In genomic region chr2:11993749-11994148, GRCh38 we compare ENCODE assay signal across 2 cellular contexts.
TF ChIP-seq lines count a peak whose summit lies in the region.

No MANE protein-coding gene starts in this region.

TF ChIP-seq in GM23338, 12 proteins besides CTCF, POLR2A, EP300 and RAD21 (continued from another document):
- TF ChIP-seq ZNF462 (CRISPR knock-in tag; IDR thresholded peaks at IDR 0.05) (no peak), STAT1 (IDR thresholded peaks at IDR 0.05; ENCODE audit: unreplicated experiment) (no peak), EZH2phosphoT487 (IDR thresholded peaks at IDR 0.05; ENCODE audit: unreplicated experiment) (no peak), NANOG (IDR thresholded peaks at IDR 0.05; ENCODE audit: borderline replicate concordance) (no peak), POLR2AphosphoS5 (IDR thresholded peaks at IDR 0.05; ENCODE audit: low read depth) (no peak), JUNB (IDR thresholded peaks at IDR 0.05; ENCODE audit: unreplicated experiment) (no peak)

TF ChIP-seq in K562, 482 proteins besides CTCF, POLR2A, EP300 and RAD21 (continued from another document and continues in another):
- TF ChIP-seq ZNF511 (CRISPR knock-in tag; IDR thresholded peaks at IDR 0.05) (no peak), VEZF1 (CRISPR knock-in tag; IDR thresholded peaks at IDR 0.05) (no peak), POLR2AphosphoS5 (IDR thresholded peaks at IDR 0.05; ENCODE audit: control insufficient read depth, insufficient read depth, low read depth, low read length) (0 out of 2 replicates have a peak, but pooled peaks have one; percentile 23), ZNF449 (CRISPR knock-in tag; IDR thresholded peaks at IDR 0.05) (no peak), MTA2 (IDR thresholded peaks at IDR 0.05; ENCODE audit: low read depth) (peak; percentile 43; the same call in 1 of the 2 replicates), RCOR1 (IDR thresholded peaks at IDR 0.05; ENCODE audit: borderline replicate concordance in 1 of 2, low read depth in 2 of 2, low read length in 2 of 2) (peak in 1 of 2 experiments; percentile 42; a peak in 1 of 4 replicates), FOS (IDR thresholded peaks at IDR 0.05; ENCODE audit: extremely low read depth, insufficient read length) (peak; percentile 25), ASH1L (IDR thresholded peaks at IDR 0.05; ENCODE audit: borderline replicate concordance, low read depth, partially characterized antibody) (no peak), L3MBTL2 (IDR thresholded peaks at IDR 0.05) (no peak), ZNF436 (CRISPR knock-in tag; IDR thresholded peaks at IDR 0.05) (no peak), E4F1 (CRISPR knock-in tag; IDR thresholded peaks at IDR 0.05; ENCODE audit: borderline replicate concordance) (no peak), SMARCA4 (IDR thresholded peaks at IDR 0.05) (peak; percentile 78; the same call in 1 of the 2 replicates), SPI1 (IDR thresholded peaks at IDR 0.05; ENCODE audit: borderline replicate concordance, low read depth, low read length) (no peak), MYBL2 (IDR thresholded peaks at IDR 0.05; ENCODE audit: low read depth) (no peak), MYBL2 (CRISPR knock-in tag; IDR thresholded peaks at IDR 0.05; ENCODE audit: borderline replicate concordance) (no peak), CREB3 (tag; conservative IDR thresholded peaks at IDR 0.05; ENCODE audit: low read depth) (no peak), FOSL1 (tag; conservative IDR thresholded peaks at IDR 0.05) (peak; percentile 95), HNRNPH1 (optimal IDR thresholded peaks at IDR 0.05; ENCODE audit: low read depth, low read length) (no peak), ATF2 (CRISPR knock-in tag; IDR thresholded peaks at IDR 0.05) (no peak), ZNF395 (CRISPR knock-in tag; IDR thresholded peaks at IDR 0.05) (0 out of 2 replicates have a peak, but pooled peaks have one; percentile 21), ZBTB12 (CRISPR knock-in tag; IDR thresholded peaks at IDR 0.05) (no peak), ARID4B (CRISPR knock-in tag; IDR thresholded peaks at IDR 0.05) (no peak), CEBPG (CRISPR knock-in tag; IDR thresholded peaks at IDR 0.05) (no peak), CEBPG (tag; conservative IDR thresholded peaks at IDR 0.05 in 1 of 2, IDR thresholded peaks at IDR 0.05 in 1 of 2) (no peak), CUX1 (CRISPR knock-in tag; IDR thresholded peaks at IDR 0.05) (no peak), NKRF (IDR thresholded peaks at IDR 0.05; ENCODE audit: borderline replicate concordance) (no peak), TAL1 (IDR thresholded peaks at IDR 0.05) (peak; percentile 65)
